ENCODE assay signal across 1 cellular context in the genomic region with DNA sequence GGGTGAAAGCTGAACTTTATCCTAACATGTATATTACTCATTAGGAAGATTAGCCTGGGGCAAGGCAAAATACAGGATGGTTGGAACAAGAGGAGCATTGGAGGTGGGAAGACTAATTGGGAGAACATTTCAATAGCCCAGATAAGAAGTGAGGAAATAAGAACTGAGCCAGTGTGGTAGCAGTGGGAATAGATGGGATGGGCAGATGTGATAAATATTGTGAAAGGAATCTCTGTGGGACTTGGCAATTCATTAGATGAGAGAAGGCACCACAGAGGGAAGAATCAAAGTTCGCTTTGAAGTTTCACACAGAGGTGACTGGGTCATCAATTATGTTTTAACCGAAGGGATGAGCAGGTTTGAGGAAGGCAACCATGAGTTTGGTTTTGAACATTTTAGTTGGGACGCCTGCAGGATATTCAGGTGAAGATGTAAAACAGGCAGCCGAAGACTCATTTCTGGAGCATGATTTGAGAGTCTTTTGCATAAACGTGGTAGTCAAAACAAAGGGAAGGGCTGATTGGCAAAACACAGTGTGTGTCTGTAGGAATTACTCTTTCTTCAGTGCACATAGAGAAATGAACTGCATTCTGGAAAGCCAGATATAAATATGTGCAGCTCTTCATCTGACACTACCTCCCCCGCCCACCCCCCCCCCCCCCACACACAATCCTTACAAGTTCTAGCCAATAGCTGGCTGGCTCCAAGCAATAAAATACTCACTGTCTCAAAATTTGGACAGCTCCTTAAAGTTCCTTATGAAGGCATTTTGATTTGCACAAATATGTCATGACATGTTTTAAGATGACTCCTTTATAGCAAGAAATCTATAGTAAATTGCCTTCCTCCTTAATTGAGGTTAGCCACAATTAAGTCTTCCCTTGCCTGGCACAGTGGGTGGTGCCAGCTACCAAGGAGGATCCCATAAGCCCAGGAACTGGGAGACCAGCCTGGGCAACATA.
TF ChIP-seq lines count a peak whose summit lies in the region.

No MANE protein-coding gene starts in this region.

TF ChIP-seq in H1, 55 proteins besides CTCF, POLR2A, EP300 and RAD21:
- TF ChIP-seq BCL11A (IDR thresholded peaks at IDR 0.05; ENCODE audit: low read depth in 2 of 2, low read length in 2 of 2) (no peak), RNF2 (IDR thresholded peaks at IDR 0.05; ENCODE audit: borderline replicate concordance, low read depth, low read length, missing control alignments, poor library complexity, severe bottlenecking) (peak; percentile 6)
